Comparison of ENCODE assay signal across 1 cellular context in genomic region chr1:153629343-153629665, GRCh38.
TF ChIP-seq lines count a peak whose summit lies in the region.

No MANE protein-coding gene starts in this region.

TF ChIP-seq in H1, 55 proteins besides CTCF, POLR2A, EP300 and RAD21:
- TF ChIP-seq CBX8 (IDR thresholded peaks at IDR 0.05; ENCODE audit: borderline replicate concordance, low read depth, low read length) (no peak), SAP30 (IDR thresholded peaks at IDR 0.05; ENCODE audit: insufficient read depth, insufficient replicate concordance, low read length) (no peak), SIX5 (IDR thresholded peaks at IDR 0.05; ENCODE audit: low read depth, low read length) (no peak), SIN3A (conservative IDR thresholded peaks at IDR 0.05 in 1 of 2, IDR thresholded peaks at IDR 0.05 in 1 of 2; ENCODE audit: low read depth in 1 of 2, low read length in 2 of 2) (no peak), JUN (IDR thresholded peaks at IDR 0.05; ENCODE audit: low read depth, low read length) (no peak), CTBP2 (IDR thresholded peaks at IDR 0.05; ENCODE audit: borderline replicate concordance, insufficient read depth, insufficient read length, low read length) (no peak), RFX5 (IDR thresholded peaks at IDR 0.05; ENCODE audit: borderline replicate concordance, low read depth, low read length) (no peak), NRF1 (IDR thresholded peaks at IDR 0.05; ENCODE audit: low read depth, low read length) (no peak), KDM5A (IDR thresholded peaks at IDR 0.05; ENCODE audit: low read length) (no peak)
